Comparison of ENCODE assay signal across 2 cellular contexts in the genomic region with DNA sequence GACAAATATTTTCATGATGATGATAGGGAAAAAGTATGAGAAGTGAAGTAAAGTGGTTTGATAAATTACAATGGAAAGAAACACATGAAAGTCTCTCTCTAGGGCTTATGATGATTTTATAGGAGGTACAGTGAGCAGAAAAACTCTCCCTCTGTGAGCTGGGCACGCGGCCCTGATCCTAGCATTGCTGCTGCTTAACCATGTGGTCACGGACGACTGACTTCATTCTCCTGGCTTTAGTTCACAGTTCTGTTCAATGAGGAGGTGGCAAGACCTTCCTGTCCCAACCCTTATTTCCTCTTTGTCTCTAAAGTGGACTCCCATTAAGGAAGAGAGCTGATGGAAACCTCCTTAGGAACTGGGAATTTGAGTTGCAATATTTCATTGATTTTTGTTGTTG.
TF ChIP-seq lines count a peak whose summit lies in the region.

No MANE protein-coding gene starts in this region.

TF ChIP-seq in A549, 52 proteins besides CTCF, POLR2A, EP300 and RAD21:
- TF ChIP-seq, protein P1, sequence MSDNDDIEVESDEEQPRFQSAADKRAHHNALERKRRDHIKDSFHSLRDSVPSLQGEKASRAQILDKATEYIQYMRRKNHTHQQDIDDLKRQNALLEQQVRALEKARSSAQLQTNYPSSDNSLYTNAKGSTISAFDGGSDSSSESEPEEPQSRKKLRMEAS (IDR thresholded peaks at IDR 0.05) = 0 out of 2 replicates have a peak, but pooled peaks have one; percentile 28
- TF ChIP-seq SREBF2 (IDR thresholded peaks at IDR 0.05) = no peak
- no peak for TF ChIP-seq HEYL (CRISPR knock-in tag; IDR thresholded peaks at IDR 0.05)
- TF ChIP-seq FOXS1 (CRISPR knock-in tag; IDR thresholded peaks at IDR 0.05) = no peak
- TF ChIP-seq CBX8 (IDR thresholded peaks at IDR 0.05) = no peak
TF ChIP-seq in A549: peak in this region for 1.

TF ChIP-seq in K562, 482 proteins besides CTCF, POLR2A, EP300 and RAD21:
- TF ChIP-seq MYNN (IDR thresholded peaks at IDR 0.05) (peak; percentile 74; the same call in 1 of the 2 replicates), MYNN (CRISPR knock-in tag; IDR thresholded peaks at IDR 0.05) (no peak), TEAD4 (IDR thresholded peaks at IDR 0.05; ENCODE audit: low read length) (no peak), TEAD4 (CRISPR knock-in tag; IDR thresholded peaks at IDR 0.05; ENCODE audit: borderline replicate concordance) (no peak)
TF ChIP-seq in K562: peak in this region for 1.
